7 cellular contexts compared by ENCODE assay signal in genomic region chr4:6430927-6431326, GRCh38. TPM values are rescaled to one million over a fixed set of nuclear protein-coding genes. Genes with fewer than 3 reads are reported as not detected.
"Had no signal": no experiment of that assay in that cellular context is flagged by ENCODE, and none has a peak within 500 bp of the region (broad histone marks: within the 10 kb centered on the region; RNA-seq: fewer than 3 reads in every experiment).

No MANE protein-coding gene starts in this region.

- FAIRE-seq: HepG2, HTR-8/SVneo, K562 had no signal

- H3K4me1 Mint-ChIP-seq: IgD-negative memory B cell had no signal

- DNase-seq: IMR-90, KBM-7 had no signal

- H3K4me3 ChIP-seq: K562 had no signal

- H3K27ac Mint-ChIP-seq: IgD-negative memory B cell had no signal

- H3K27ac ChIP-seq: HL-60 had no signal

- ATAC-seq: HepG2, K562 had no signal

- H3K36me3 Mint-ChIP-seq: IgD-negative memory B cell had no signal

RNA-seq across cellular contexts. Expression of gene PPP2R2C, which starts 41.5 kb away (rescaled TPM):
- total RNA-seq: IMR-90 had no signal
- polyA plus RNA-seq: IgD-negative memory B cell had no signal
